23 cellular contexts compared by ENCODE assay signal in the genomic region with DNA sequence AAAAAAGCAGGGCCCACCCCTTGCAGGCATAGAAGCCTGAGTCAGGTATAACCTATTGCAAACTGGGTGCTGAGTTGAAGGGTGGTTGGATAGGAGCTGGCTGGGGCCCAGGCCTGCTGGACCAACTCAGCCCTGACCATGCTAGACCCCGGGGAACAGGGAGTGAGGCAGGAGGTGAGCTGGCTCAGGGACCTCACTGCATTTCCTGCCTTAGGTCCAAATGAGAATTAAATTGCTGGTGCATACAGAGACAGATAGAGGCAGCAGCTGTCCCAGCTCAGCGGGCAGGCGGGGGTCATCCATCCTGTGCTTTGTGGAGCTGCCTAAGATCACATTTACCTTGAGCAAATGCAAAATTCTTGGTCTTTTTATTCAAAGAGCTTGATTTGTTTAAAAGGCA. TPM values are rescaled to one million over a fixed set of nuclear protein-coding genes. Genes with fewer than 3 reads are reported as not detected.
"Had no signal": no experiment of that assay in that cellular context is flagged by ENCODE, and none has a peak within 500 bp of the region (broad histone marks: within the 10 kb centered on the region; RNA-seq: fewer than 3 reads in every experiment).

No MANE protein-coding gene starts in this region.

- H3K9me3 ChIP-seq: adrenal gland, mucosa of descending colon, neutrophil had no signal

- H3K36me3 Mint-ChIP-seq: brain; immature natural killer cell; naive thymus-derived CD8-positive, alpha-beta T cell; stimulated activated effector memory CD8-positive, alpha-beta T cell treated with anti-CD3 and anti-CD28 coated beads, Interleukin-12 subunit alpha, Interleukin-12 subunit beta, amount 100 ng/mL, for 72 hours; type B pancreatic cell had no signal

- DNase-seq: activated CD4-positive, alpha-beta T cell treated with anti-CD3 and anti-CD28 coated beads, Interleukin-2, amount 50 U/mL, for 1 hour; activated CD4-positive, CD25-positive, alpha-beta regulatory T cell; activated naive CD4-positive, alpha-beta T cell treated with anti-CD3 and anti-CD28 coated beads, Interleukin-2, amount 50 U/mL, for 16 hours; activated T-cell treated with anti-CD3 and anti-CD28 coated beads for 4 hours; adrenal gland; cerebellar nuclear complex; immature natural killer cell; left colon; mucosa of descending colon; naive thymus-derived CD8-positive, alpha-beta T cell; T1000 had no signal

- H3K4me2 ChIP-seq: smooth muscle cell had no signal

- H3K36me3 ChIP-seq: adrenal gland, neutrophil had no signal

- H3K4me3 Mint-ChIP-seq: activated T-helper 17 cell treated with anti-CD3 and anti-CD28 coated beads, Interleukin-2, amount 50 U/mL, for 72 hours; brain; immature natural killer cell; naive thymus-derived CD8-positive, alpha-beta T cell; stimulated activated effector memory CD8-positive, alpha-beta T cell treated with anti-CD3 and anti-CD28 coated beads, Interleukin-12 subunit alpha, Interleukin-12 subunit beta, amount 100 ng/mL, for 72 hours; type B pancreatic cell had no signal

- H3K27ac Mint-ChIP-seq: activated T-helper 17 cell treated with anti-CD3 and anti-CD28 coated beads, Interleukin-2, amount 50 U/mL, for 72 hours; immature natural killer cell; naive thymus-derived CD8-positive, alpha-beta T cell; stimulated activated effector memory CD8-positive, alpha-beta T cell treated with anti-CD3 and anti-CD28 coated beads, Interleukin-12 subunit alpha, Interleukin-12 subunit beta, amount 100 ng/mL, for 72 hours; type B pancreatic cell had no signal

- H3K27me3 ChIP-seq: neutrophil had no signal

- H3K9me3 Mint-ChIP-seq: activated T-helper 17 cell treated with anti-CD3 and anti-CD28 coated beads, Interleukin-2, amount 50 U/mL, for 72 hours; brain; immature natural killer cell; naive thymus-derived CD8-positive, alpha-beta T cell; stimulated activated effector memory CD8-positive, alpha-beta T cell treated with anti-CD3 and anti-CD28 coated beads, Interleukin-12 subunit alpha, Interleukin-12 subunit beta, amount 100 ng/mL, for 72 hours; type B pancreatic cell had no signal

- ATAC-seq: activated T-helper 17 cell treated with anti-CD3 and anti-CD28 coated beads, Interleukin-2, amount 50 U/mL, for 72 hours; esophagus mucosa; left colon; mucosa of descending colon; naive thymus-derived CD8-positive, alpha-beta T cell; right cardiac atrium; stimulated activated effector memory CD8-positive, alpha-beta T cell treated with anti-CD3 and anti-CD28 coated beads, Interleukin-12 subunit alpha, Interleukin-12 subunit beta, amount 100 ng/mL, for 72 hours had no signal

- H3K4me1 Mint-ChIP-seq: activated T-helper 17 cell treated with anti-CD3 and anti-CD28 coated beads, Interleukin-2, amount 50 U/mL, for 72 hours; immature natural killer cell; stimulated activated effector memory CD8-positive, alpha-beta T cell treated with anti-CD3 and anti-CD28 coated beads, Interleukin-12 subunit alpha, Interleukin-12 subunit beta, amount 100 ng/mL, for 72 hours had no signal

- H3K27me3 Mint-ChIP-seq: activated T-helper 17 cell treated with anti-CD3 and anti-CD28 coated beads, Interleukin-2, amount 50 U/mL, for 72 hours; type B pancreatic cell had no signal

- H3K4me3 ChIP-seq: adrenal gland, mucosa of descending colon, smooth muscle cell had no signal

- H3K27ac ChIP-seq: adrenal gland, neutrophil had no signal

RNA-seq across cellular contexts. Expression of gene USH1C, which starts 25.2 kb away (rescaled TPM):
- total RNA-seq: activated CD8-positive, alpha-beta memory T cell treated with anti-CD3 and anti-CD28 coated beads for 36 hours; activated T-helper 17 cell treated with anti-CD3 and anti-CD28 coated beads, Interleukin-2, amount 50 U/mL, for 72 hours; dermis microvascular lymphatic vessel endothelial cell; glomerular endothelial cell; lung microvascular endothelial cell; naive thymus-derived CD8-positive, alpha-beta T cell; smooth muscle cell had no signal
- polyA plus RNA-seq: immature natural killer cell; naive thymus-derived CD8-positive, alpha-beta T cell; smooth muscle cell had no signal

RNA-seq across cellular contexts. Expression of gene OTOG, which starts 28.0 kb away (rescaled TPM):
- total RNA-seq: activated CD8-positive, alpha-beta memory T cell treated with anti-CD3 and anti-CD28 coated beads for 36 hours; activated T-helper 17 cell treated with anti-CD3 and anti-CD28 coated beads, Interleukin-2, amount 50 U/mL, for 72 hours; adrenal gland; dermis microvascular lymphatic vessel endothelial cell; esophagus mucosa; glomerular endothelial cell; left colon; lung microvascular endothelial cell; naive thymus-derived CD8-positive, alpha-beta T cell; right cardiac atrium; smooth muscle cell had no signal
- polyA plus RNA-seq: adrenal gland; immature natural killer cell; naive thymus-derived CD8-positive, alpha-beta T cell; right cardiac atrium; smooth muscle cell had no signal

RNA-seq across cellular contexts. Expression of gene ABCC8, which starts 42.4 kb away (rescaled TPM):
- total RNA-seq: activated CD8-positive, alpha-beta memory T cell treated with anti-CD3 and anti-CD28 coated beads for 36 hours; activated T-helper 17 cell treated with anti-CD3 and anti-CD28 coated beads, Interleukin-2, amount 50 U/mL, for 72 hours; dermis microvascular lymphatic vessel endothelial cell; esophagus mucosa; glomerular endothelial cell; lung microvascular endothelial cell; naive thymus-derived CD8-positive, alpha-beta T cell; smooth muscle cell had no signal
- polyA plus RNA-seq: immature natural killer cell; naive thymus-derived CD8-positive, alpha-beta T cell; smooth muscle cell had no signal
